9 cellular contexts compared by ENCODE assay signal in genomic region chr20:20820104-20820503, GRCh38.
DNase-seq lines count a peak whose midpoint lies in the region; ATAC-seq and TF ChIP-seq lines count a peak whose summit lies in the region.
"Had no signal": no experiment of that assay in that cellular context is flagged by ENCODE, and none has a peak within 500 bp of the region (broad histone marks: within the 10 kb centered on the region; RNA-seq: fewer than 3 reads in every experiment).

No MANE protein-coding gene starts in this region.

- peaks cover 5% of the 10 kb centered on the region for H3K4me1 Mint-ChIP-seq in nephron

- no peak overlapping the region for H3K27ac ChIP-seq in colonic mucosa

- intact Hi-C loops in colonic mucosa (cut with DNase I): no loop called here

- DNase-seq in GDM1 (lab: John Stamatoyannopoulos, UW) (peak; percentile 4), NAMALWA (ENCODE audit: low spot score) (peak; percentile 9), colonic mucosa (no peak), NOMO-1 treated with dmso at 0.1 percent for 144 hours (lab: John Stamatoyannopoulos, UW; ENCODE audit: unreplicated experiment) (no peak), NCI-H1436 treated with DMSO at 0.1 percent for 48 hours (lab: John Stamatoyannopoulos, UW) (no peak), NCI-H187 (lab: John Stamatoyannopoulos, UW) (no peak)
- DNase-seq: stimulated activated CD4-positive, alpha-beta T cell treated with anti-CD3 and anti-CD28 coated beads, Interleukin-4, amount 100 ng/mL, for 24 hours had no signal

- H3K36me3 Mint-ChIP-seq in nephron (ENCODE audit: low read depth): no peaks in the 10 kb centered on the region

- H3K4me3 ChIP-seq in colonic mucosa: no peak overlapping the region

- no peak overlapping the region for H3K4me3 Mint-ChIP-seq in nephron

- peaks cover 34% of the 10 kb centered on the region for H3K27me3 Mint-ChIP-seq in nephron (ENCODE audit: low read depth)

- no peaks in the 10 kb centered on the region for H3K9me3 Mint-ChIP-seq in nephron

- no peaks in the 10 kb centered on the region for H3K27me3 ChIP-seq in colonic mucosa

- H3K27ac Mint-ChIP-seq in nephron: no peak overlapping the region

- H3K4me1 ChIP-seq in colonic mucosa: no peaks in the 10 kb centered on the region

- H3K9ac ChIP-seq in colonic mucosa (ENCODE audit: low read depth in 2 of 2, low read length in 2 of 2): no peak overlapping the region

- no peaks in the 10 kb centered on the region for H3K9me3 ChIP-seq in colonic mucosa

- no peaks in the 10 kb centered on the region for H3K36me3 ChIP-seq in colonic mucosa

- no peak for ATAC-seq in GM18520 (IDR thresholded peaks at IDR 0.05; ENCODE audit: unreplicated experiment)

- peak; percentile 16 for TF ChIP-seq CTCF in colonic mucosa (IDR thresholded peaks at IDR 0.05)
- peak in 2 of 3 experiments; percentile 14 to 15 for TF ChIP-seq CTCF in nephron (IDR thresholded peaks at IDR 0.05; ENCODE audit: unreplicated experiment in 3 of 3)

Comparison
In these comparisons a context has a peak if more than half of its experiments do, and no peak if none do; other contexts are left out.
1. DNase-seq: peak in GDM1 (single experiment) and NAMALWA (single experiment); none in colonic mucosa (single experiment), NOMO-1 treated with dmso at 0.1 percent for 144 hours (single experiment), NCI-H1436 treated with DMSO at 0.1 percent for 48 hours (single experiment) and NCI-H187 (0 of 2).